29 cellular contexts compared by ENCODE assay signal in the genomic region with DNA sequence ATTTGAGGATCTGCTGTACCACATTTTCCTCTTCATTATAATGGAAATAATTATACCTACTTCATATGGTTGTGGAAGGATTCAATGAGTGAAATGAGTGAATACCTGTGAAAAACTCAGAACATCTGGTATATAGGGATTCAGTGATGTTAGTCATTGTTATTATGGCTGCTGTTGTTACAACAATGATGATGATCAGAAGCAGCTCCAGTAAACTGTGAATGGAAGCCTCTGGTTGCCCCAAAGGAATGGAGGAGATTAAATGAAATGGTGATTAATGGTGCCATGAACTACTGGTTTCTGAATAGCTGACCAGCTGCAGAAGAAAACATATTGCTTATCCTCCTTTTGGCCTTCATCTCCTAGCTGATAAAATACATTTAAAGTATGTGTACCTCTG.
A peak's percentile ranks its signal among the peaks of the same experiment; 100 is the strongest.
DNase-seq lines count a peak whose midpoint lies in the region; ATAC-seq and TF ChIP-seq lines count a peak whose summit lies in the region.
"Had no signal": no experiment of that assay in that cellular context is flagged by ENCODE, and none has a peak within 500 bp of the region (broad histone marks: within the 10 kb centered on the region; RNA-seq: fewer than 3 reads in every experiment).

No MANE protein-coding gene starts in this region.

- peaks cover 2% of the 10 kb centered on the region for H3K4me1 ChIP-seq in mesenchymal stem cell (ENCODE audit: control insufficient read depth, insufficient read depth, low read depth, low read length)
- H3K4me1 ChIP-seq: BLaER1, stomach had no signal

- TF ChIP-seq CTCF in epithelial cell of esophagus (IDR thresholded peaks at IDR 0.05; ENCODE audit: insufficient read depth, low read depth, low read length, missing control alignments) = no peak

- no peak overlapping the region for H2BK120ac ChIP-seq in mesenchymal stem cell (ENCODE audit: low read depth, low read length)

- no peak overlapping the region for H2AK5ac ChIP-seq in mesenchymal stem cell (ENCODE audit: low read length, severe bottlenecking)

- H3K4ac ChIP-seq in mesenchymal stem cell (ENCODE audit: low read depth in 1 of 2, low read length in 2 of 2) = no peak overlapping the region

- no peaks in the 10 kb centered on the region for H3K79me1 ChIP-seq in mesenchymal stem cell (replicated peaks; ENCODE audit: low read length, poor library complexity, severe bottlenecking)

- H2BK15ac ChIP-seq in mesenchymal stem cell (ENCODE audit: low read depth, poor library complexity, severe bottlenecking) = no peak overlapping the region

- no peak overlapping the region for H3K27ac Mint-ChIP-seq in activated T-cell treated with anti-CD3 and anti-CD28 coated beads, Interleukin-2, amount 50 U/mL, for 72 hours
- H3K27ac Mint-ChIP-seq: activated naive CD8-positive, alpha-beta T cell treated with anti-CD3 and anti-CD28 coated beads, Interleukin-2, amount 50 U/mL, for 24 hours; activated T-cell treated with anti-CD3 and anti-CD28 coated beads, Interleukin-2, amount 50 U/mL, for 24 hours; naive thymus-derived CD4-positive, alpha-beta T cell; WTC11 had no signal

- no peak overlapping the region for H4K8ac ChIP-seq in mesenchymal stem cell (ENCODE audit: low read length)

- no peak overlapping the region for H3K27ac ChIP-seq in mesenchymal stem cell (ENCODE audit: low read length, poor library complexity, severe bottlenecking)
- H3K27ac ChIP-seq: BLaER1, dorsolateral prefrontal cortex, psoas muscle, stomach had no signal

- H3K4me3 ChIP-seq in epithelial cell of esophagus (ENCODE audit: low read length) (no peak overlapping the region), mesenchymal stem cell (ENCODE audit: insufficient read depth in 1 of 2, low read depth in 1 of 2, low read length in 2 of 2) (no peak overlapping the region)
- H3K4me3 ChIP-seq: BLaER1, dorsolateral prefrontal cortex, MG63, psoas muscle, sigmoid colon, stomach had no signal

- H3K14ac ChIP-seq in mesenchymal stem cell (ENCODE audit: low read length in 2 of 2) = no peak overlapping the region

- peak overlapping the region; percentile 74 for H3K9ac ChIP-seq in mesenchymal stem cell (ENCODE audit: low read length)
- H3K9ac ChIP-seq: BLaER1 had no signal

- no peak overlapping the region for H2BK12ac ChIP-seq in mesenchymal stem cell (ENCODE audit: low read length in 2 of 2)

- H3K4me2 ChIP-seq in mesenchymal stem cell (ENCODE audit: low read length, poor library complexity, severe bottlenecking) = no peak overlapping the region
- H3K4me2 ChIP-seq: BLaER1 had no signal

- no peaks in the 10 kb centered on the region for H3K36me3 ChIP-seq in mesenchymal stem cell (ENCODE audit: control insufficient read depth in 1 of 2, insufficient read depth in 2 of 2, low read depth in 1 of 2, low read length in 2 of 2)
- H3K36me3 ChIP-seq: BLaER1, MG63, sigmoid colon, stomach had no signal

- peaks cover 11% of the 10 kb centered on the region for H3K27me3 Mint-ChIP-seq in activated T-cell treated with anti-CD3 and anti-CD28 coated beads, Interleukin-2, amount 50 U/mL, for 72 hours (ENCODE audit: low read depth)
- H3K27me3 Mint-ChIP-seq: activated naive CD8-positive, alpha-beta T cell treated with anti-CD3 and anti-CD28 coated beads, Interleukin-2, amount 50 U/mL, for 24 hours had no signal

- DNase-seq in HT1080 (ENCODE audit: low read depth) = peak; percentile 10
- peak; percentile 21 for DNase-seq in NCI-H82 treated with DMSO at 0.1 percent for 48 hours (lab: John Stamatoyannopoulos, UW; ENCODE audit: unreplicated experiment)
- DNase-seq in epithelial cell of esophagus (ENCODE audit: low read depth) = peak; percentile 47
- DNase-seq in mesenchymal stem cell = no peak
- no peak for DNase-seq in activated T-cell treated with anti-CD3 and anti-CD28 coated beads, Interleukin-2, amount 50 U/mL, for 72 hours
- DNase-seq in activated CD4-positive, alpha-beta T cell treated with anti-CD3 and anti-CD28 coated beads, Interleukin-2, amount 50 U/mL, for 48 hours = no peak
- DNase-seq: ACHN; activated CD4-positive, alpha-beta T cell treated with anti-CD3 and anti-CD28 coated beads, Interleukin-2, amount 50 U/mL, for 1 hour; activated naive CD4-positive, alpha-beta T cell; activated naive CD8-positive, alpha-beta T cell treated with anti-CD3 and anti-CD28 coated beads, Interleukin-2, amount 50 U/mL, for 24 hours; activated T-cell treated with anti-CD3 and anti-CD28 coated beads, Interleukin-2, amount 50 U/mL, for 24 hours; DMS 273 treated with DMSO at 0.1 percent for 48 hours; dorsolateral prefrontal cortex; glutamatergic neuron; KBM-7; left ventricle myocardium superior; MG63; naive thymus-derived CD4-positive, alpha-beta T cell; NCI-H1105 treated with DMSO at 0.1 percent for 48 hours; NCI-H187 treated with DMSO at 0.1 percent for 48 hours; NCI-H510A treated with DMSO at 0.1 percent for 48 hours; psoas muscle; SIG-M5; sigmoid colon; stimulated activated CD4-positive, alpha-beta T cell treated with anti-CD3 and anti-CD28 coated beads, Interleukin-4, amount 100 ng/mL, for 1 hour; stomach had no signal

- no peaks in the 10 kb centered on the region for H3K4me1 Mint-ChIP-seq in activated T-cell treated with anti-CD3 and anti-CD28 coated beads, Interleukin-2, amount 50 U/mL, for 72 hours (ENCODE audit: low read depth)
- H3K4me1 Mint-ChIP-seq: activated naive CD8-positive, alpha-beta T cell treated with anti-CD3 and anti-CD28 coated beads, Interleukin-2, amount 50 U/mL, for 24 hours; naive thymus-derived CD4-positive, alpha-beta T cell had no signal

- no peak overlapping the region for H3K18ac ChIP-seq in mesenchymal stem cell (ENCODE audit: low read depth in 1 of 2, low read length in 2 of 2)

- H3K4me3 Mint-ChIP-seq in activated T-cell treated with anti-CD3 and anti-CD28 coated beads, Interleukin-2, amount 50 U/mL, for 72 hours = no peak overlapping the region
- H3K4me3 Mint-ChIP-seq: activated naive CD8-positive, alpha-beta T cell treated with anti-CD3 and anti-CD28 coated beads, Interleukin-2, amount 50 U/mL, for 24 hours; activated T-cell treated with anti-CD3 and anti-CD28 coated beads, Interleukin-2, amount 50 U/mL, for 24 hours; naive thymus-derived CD4-positive, alpha-beta T cell; WTC11 had no signal

- no peak overlapping the region for H2AFZ ChIP-seq in mesenchymal stem cell (ENCODE audit: low read depth, low read length)

- H3K27me3 ChIP-seq in mesenchymal stem cell (ENCODE audit: control insufficient read depth in 1 of 2, insufficient read depth in 1 of 2, low read length in 2 of 2) = peaks cover 0 to 6% of the 10 kb centered on the region in 2 experiments
- H3K27me3 ChIP-seq: BLaER1, sigmoid colon, stomach had no signal

- no peak for ATAC-seq in activated T-cell treated with anti-CD3 and anti-CD28 coated beads, Interleukin-2, amount 50 U/mL, for 72 hours (replicated peaks in 1 of 2)
- no peak for ATAC-seq in HG02840 (IDR thresholded peaks at IDR 0.05; ENCODE audit: low FRiP score, unreplicated experiment)
- ATAC-seq: activated naive CD8-positive, alpha-beta T cell treated with anti-CD3 and anti-CD28 coated beads, Interleukin-2, amount 50 U/mL, for 24 hours; naive thymus-derived CD4-positive, alpha-beta T cell; psoas muscle; WTC11 had no signal

- H3K9me3 ChIP-seq in mesenchymal stem cell (ENCODE audit: control insufficient read depth, low read length) = no peaks in the 10 kb centered on the region
- H3K9me3 ChIP-seq: MG63, psoas muscle, sigmoid colon, stomach had no signal

- no peak overlapping the region for H3K23ac ChIP-seq in mesenchymal stem cell (ENCODE audit: low read length in 2 of 2)

- H3K36me3 Mint-ChIP-seq in activated T-cell treated with anti-CD3 and anti-CD28 coated beads, Interleukin-2, amount 50 U/mL, for 72 hours (ENCODE audit: insufficient read depth in 2 of 2) = no peaks in the 10 kb centered on the region
- H3K36me3 Mint-ChIP-seq: naive thymus-derived CD4-positive, alpha-beta T cell had no signal

- no peak overlapping the region for H4K91ac ChIP-seq in mesenchymal stem cell (ENCODE audit: low read length)

- H2BK5ac ChIP-seq in mesenchymal stem cell (ENCODE audit: low read depth, low read length, poor library complexity, severe bottlenecking) = no peak overlapping the region

- H3K9me3 Mint-ChIP-seq in activated T-cell treated with anti-CD3 and anti-CD28 coated beads, Interleukin-2, amount 50 U/mL, for 72 hours = no peaks in the 10 kb centered on the region

Comparison
In these comparisons a context has a peak if more than half of its experiments do, and no peak if none do; other contexts are left out.
1. DNase-seq: peak in HT1080 (single experiment), NCI-H82 treated with DMSO at 0.1 percent for 48 hours (single experiment) and epithelial cell of esophagus (single experiment); none in mesenchymal stem cell (single experiment), activated T-cell treated with anti-CD3 and anti-CD28 coated beads, Interleukin-2, amount 50 U/mL, for 72 hours (0 of 2) and activated CD4-positive, alpha-beta T cell treated with anti-CD3 and anti-CD28 coated beads, Interleukin-2, amount 50 U/mL, for 48 hours (0 of 2).